Comparison of ENCODE assay signal across 2 cellular contexts in the genomic region with DNA sequence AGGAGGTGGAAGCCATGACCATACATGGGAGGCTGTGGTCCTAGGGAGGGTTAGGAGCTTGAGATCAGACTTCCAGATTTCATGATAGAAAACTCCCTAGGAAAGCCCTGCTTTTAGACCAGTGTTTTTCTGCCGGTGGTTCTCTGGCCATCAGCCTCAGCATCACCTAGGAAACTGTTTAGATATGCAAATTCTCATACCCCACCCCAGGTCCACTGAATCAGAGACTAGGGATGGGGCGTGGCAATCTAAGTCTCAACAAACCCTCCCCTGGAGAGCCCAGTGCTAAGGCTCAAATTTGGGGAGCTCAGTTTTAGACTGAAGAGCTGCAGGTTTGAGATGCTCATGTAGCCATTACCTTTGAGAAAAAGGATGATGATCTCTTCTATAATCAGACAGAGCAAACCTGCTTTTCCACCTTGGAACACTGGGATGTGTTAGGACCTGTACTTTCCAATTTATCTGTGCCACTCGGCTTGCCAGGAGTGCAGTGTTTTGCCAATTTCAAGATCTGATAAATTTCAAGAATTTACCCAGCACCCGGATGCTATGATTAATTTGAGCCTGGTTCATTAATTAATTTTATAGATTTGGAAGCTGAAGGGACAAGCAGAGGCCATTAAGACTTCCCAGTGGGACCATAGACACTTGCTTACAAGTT.
TF ChIP-seq lines count a peak whose summit lies in the region.

No MANE protein-coding gene starts in this region.

TF ChIP-seq in SK-N-SH, 30 proteins besides CTCF, POLR2A, EP300 and RAD21 (continued from another document):
- no peak for TF ChIP-seq MAX (IDR thresholded peaks at IDR 0.05; ENCODE audit: low read depth)
- TF ChIP-seq POLR2AphosphoS5 (IDR thresholded peaks at IDR 0.05; ENCODE audit: low read depth, low read length): no peak
- no peak for TF ChIP-seq TCF12 (IDR thresholded peaks at IDR 0.05)
- TF ChIP-seq FOSL2 (IDR thresholded peaks at IDR 0.05; ENCODE audit: borderline replicate concordance, low read depth): no peak
- TF ChIP-seq TEAD4 (IDR thresholded peaks at IDR 0.05; ENCODE audit: borderline replicate concordance, insufficient read depth): no peak
- no peak for TF ChIP-seq GABPA (IDR thresholded peaks at IDR 0.05; ENCODE audit: low read depth)
- TF ChIP-seq EZH2phosphoT487 (IDR thresholded peaks at IDR 0.05; ENCODE audit: borderline replicate concordance, low read depth): no peak
- no peak for TF ChIP-seq TAF1 (IDR thresholded peaks at IDR 0.05; ENCODE audit: borderline replicate concordance, low read depth, low read length)
- no peak for TF ChIP-seq NFIC (IDR thresholded peaks at IDR 0.05; ENCODE audit: borderline replicate concordance)
- TF ChIP-seq ZBTB33 (IDR thresholded peaks at IDR 0.05; ENCODE audit: borderline replicate concordance, low read depth): no peak
- TF ChIP-seq, protein P1, sequence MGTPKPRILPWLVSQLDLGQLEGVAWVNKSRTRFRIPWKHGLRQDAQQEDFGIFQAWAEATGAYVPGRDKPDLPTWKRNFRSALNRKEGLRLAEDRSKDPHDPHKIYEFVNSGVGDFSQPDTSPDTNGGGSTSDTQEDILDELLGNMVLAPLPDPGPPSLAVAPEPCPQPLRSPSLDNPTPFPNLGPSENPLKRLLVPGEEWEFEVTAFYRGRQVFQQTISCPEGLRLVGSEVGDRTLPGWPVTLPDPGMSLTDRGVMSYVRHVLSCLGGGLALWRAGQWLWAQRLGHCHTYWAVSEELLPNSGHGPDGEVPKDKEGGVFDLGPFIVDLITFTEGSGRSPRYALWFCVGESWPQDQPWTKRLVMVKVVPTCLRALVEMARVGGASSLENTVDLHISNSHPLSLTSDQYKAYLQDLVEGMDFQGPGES (IDR thresholded peaks at IDR 0.05; ENCODE audit: low read depth, low read length): no peak
- no peak for TF ChIP-seq YY1 (IDR thresholded peaks at IDR 0.05; ENCODE audit: low read depth)
- no peak for TF ChIP-seq MXI1 (IDR thresholded peaks at IDR 0.05; ENCODE audit: low read depth, low read length)
- no peak for TF ChIP-seq FOXJ3 (CRISPR knock-in tag; IDR thresholded peaks at IDR 0.05)
- TF ChIP-seq RFX5 (IDR thresholded peaks at IDR 0.05; ENCODE audit: low read length): no peak
- TF ChIP-seq RCOR1 (IDR thresholded peaks at IDR 0.05; ENCODE audit: low read length): no peak
- no peak for TF ChIP-seq JUND (IDR thresholded peaks at IDR 0.05)
- TF ChIP-seq MEF2A (IDR thresholded peaks at IDR 0.05; ENCODE audit: borderline replicate concordance, low read depth): no peak

TF ChIP-seq in SK-N-SH treated with all-trans-retinoic acid at 6 μM for 48 hours, 23 proteins besides CTCF, POLR2A, EP300 and RAD21 (continued from another document):
- TF ChIP-seq, protein P2, sequence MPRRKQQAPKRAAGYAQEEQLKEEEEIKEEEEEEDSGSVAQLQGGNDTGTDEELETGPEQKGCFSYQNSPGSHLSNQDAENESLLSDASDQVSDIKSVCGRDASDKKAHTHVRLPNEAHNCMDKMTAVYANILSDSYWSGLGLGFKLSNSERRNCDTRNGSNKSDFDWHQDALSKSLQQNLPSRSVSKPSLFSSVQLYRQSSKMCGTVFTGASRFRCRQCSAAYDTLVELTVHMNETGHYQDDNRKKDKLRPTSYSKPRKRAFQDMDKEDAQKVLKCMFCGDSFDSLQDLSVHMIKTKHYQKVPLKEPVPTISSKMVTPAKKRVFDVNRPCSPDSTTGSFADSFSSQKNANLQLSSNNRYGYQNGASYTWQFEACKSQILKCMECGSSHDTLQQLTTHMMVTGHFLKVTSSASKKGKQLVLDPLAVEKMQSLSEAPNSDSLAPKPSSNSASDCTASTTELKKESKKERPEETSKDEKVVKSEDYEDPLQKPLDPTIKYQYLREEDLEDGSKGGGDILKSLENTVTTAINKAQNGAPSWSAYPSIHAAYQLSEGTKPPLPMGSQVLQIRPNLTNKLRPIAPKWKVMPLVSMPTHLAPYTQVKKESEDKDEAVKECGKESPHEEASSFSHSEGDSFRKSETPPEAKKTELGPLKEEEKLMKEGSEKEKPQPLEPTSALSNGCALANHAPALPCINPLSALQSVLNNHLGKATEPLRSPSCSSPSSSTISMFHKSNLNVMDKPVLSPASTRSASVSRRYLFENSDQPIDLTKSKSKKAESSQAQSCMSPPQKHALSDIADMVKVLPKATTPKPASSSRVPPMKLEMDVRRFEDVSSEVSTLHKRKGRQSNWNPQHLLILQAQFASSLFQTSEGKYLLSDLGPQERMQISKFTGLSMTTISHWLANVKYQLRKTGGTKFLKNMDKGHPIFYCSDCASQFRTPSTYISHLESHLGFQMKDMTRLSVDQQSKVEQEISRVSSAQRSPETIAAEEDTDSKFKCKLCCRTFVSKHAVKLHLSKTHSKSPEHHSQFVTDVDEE (CRISPR knock-in tag; IDR thresholded peaks at IDR 0.05): no peak
- TF ChIP-seq, protein P3, sequence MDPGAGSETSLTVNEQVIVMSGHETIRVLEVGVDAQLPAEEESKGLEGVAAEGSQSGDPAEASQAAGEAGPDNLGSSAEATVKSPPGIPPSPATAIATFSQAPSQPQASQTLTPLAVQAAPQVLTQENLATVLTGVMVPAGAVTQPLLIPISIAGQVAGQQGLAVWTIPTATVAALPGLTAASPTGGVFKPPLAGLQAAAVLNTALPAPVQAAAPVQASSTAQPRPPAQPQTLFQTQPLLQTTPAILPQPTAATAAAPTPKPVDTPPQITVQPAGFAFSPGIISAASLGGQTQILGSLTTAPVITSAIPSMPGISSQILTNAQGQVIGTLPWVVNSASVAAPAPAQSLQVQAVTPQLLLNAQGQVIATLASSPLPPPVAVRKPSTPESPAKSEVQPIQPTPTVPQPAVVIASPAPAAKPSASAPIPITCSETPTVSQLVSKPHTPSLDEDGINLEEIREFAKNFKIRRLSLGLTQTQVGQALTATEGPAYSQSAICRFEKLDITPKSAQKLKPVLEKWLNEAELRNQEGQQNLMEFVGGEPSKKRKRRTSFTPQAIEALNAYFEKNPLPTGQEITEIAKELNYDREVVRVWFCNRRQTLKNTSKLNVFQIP (CRISPR knock-in tag; IDR thresholded peaks at IDR 0.05; ENCODE audit: borderline replicate concordance, low read depth): no peak
- TF ChIP-seq ZFP3 (CRISPR knock-in tag; IDR thresholded peaks at IDR 0.05): no peak
- TF ChIP-seq ESRRG (CRISPR knock-in tag; IDR thresholded peaks at IDR 0.05): no peak
